8 cellular contexts compared by ENCODE assay signal in genomic region chr12:8078400-8078799, GRCh38. TPM values are rescaled to one million over a fixed set of nuclear protein-coding genes. Genes with fewer than 3 reads are reported as not detected.
DNase-seq lines count a peak whose midpoint lies in the region; ATAC-seq, FAIRE-seq and TF ChIP-seq lines count a peak whose summit lies in the region.

No MANE protein-coding gene starts in this region.

- intact Hi-C loops in heart right ventricle (cut with DNase I) (loop anchor here in 1 of 10 donors (5.0 kb wide), 1 partner anchor 36 kb away; no protein-coding TSS in a partner anchor), right cardiac atrium (cut with DNase I) (no loop called here)

- no peaks in the 10 kb centered on the region for H3K9me3 ChIP-seq in heart right ventricle
- H3K9me3 ChIP-seq in right cardiac atrium (ENCODE audit: control insufficient read depth, low read length) = no peaks in the 10 kb centered on the region

- DNase-seq in heart right ventricle = no peak
- no peak for DNase-seq in right cardiac atrium
- DNase-seq in NCI-H69 (lab: John Stamatoyannopoulos, UW) = peak; percentile 61
- DNase-seq in activated T-cell treated with anti-CD3 and anti-CD28 coated beads, Interleukin-2, amount 50 U/mL, for 48 hours = peak; percentile 41 to 68
- DNase-seq in fibroblast of villous mesenchyme (ENCODE audit: low read depth) = peak; percentile 78
- peak; percentile 49 to 65 for DNase-seq in stimulated activated CD4-positive, alpha-beta T cell treated with anti-CD3 and anti-CD28 coated beads, Interleukin-2, amount 100 ng/mL, for 24 hours
- DNase-seq in GM12891 (ENCODE audit: insufficient read length, low spot score) = no peak

- peaks cover 0 to 3% (median 0%) of the 10 kb centered on the region in 7 donors for H3K27me3 ChIP-seq in heart right ventricle
- H3K27me3 ChIP-seq in right cardiac atrium (ENCODE audit: control insufficient read depth, insufficient read depth) = no peaks in the 10 kb centered on the region

- H3K36me3 ChIP-seq in heart right ventricle = no peaks in the 10 kb centered on the region

- no peak for TF ChIP-seq POLR2A in GM12891 (IDR thresholded peaks at IDR 0.05; ENCODE audit: low read depth, low read length)

- H3K27ac ChIP-seq in heart right ventricle (no peak overlapping the region), right cardiac atrium (ENCODE audit: low read length) (no peak overlapping the region)

- ATAC-seq in heart right ventricle (no peak), right cardiac atrium (no peak), HG02610 (IDR thresholded peaks at IDR 0.05; ENCODE audit: unreplicated experiment) (no peak)

- H3K4me3 ChIP-seq in heart right ventricle = no peak overlapping the region
- H3K4me3 ChIP-seq in right cardiac atrium (ENCODE audit: low read length) = no peak overlapping the region
- no peak overlapping the region for H3K4me3 ChIP-seq in fibroblast of villous mesenchyme (ENCODE audit: low read depth, low read length)

- WGBS in heart right ventricle, 2 donors = 36 to 44% methylated on average over 4 of the region's 4 CpGs
- WGBS in right cardiac atrium = 32% methylated on average over 4 of the region's 4 CpGs

- H3K4me1 ChIP-seq in heart right ventricle = peaks cover 0 to 44% (median 15%) of the 10 kb centered on the region in 9 donors
- no peaks in the 10 kb centered on the region for H3K4me1 ChIP-seq in right cardiac atrium (ENCODE audit: control insufficient read depth, insufficient read depth, low read length)

- no peak for FAIRE-seq in GM12891 (lab: Jason Lieb, UNC)

- peak in 6 of 9 donors; percentile 21 to 46 (median 34) for TF ChIP-seq CTCF in heart right ventricle (IDR thresholded peaks at IDR 0.05)
- peak; percentile 54 for TF ChIP-seq CTCF in fibroblast of villous mesenchyme (IDR thresholded peaks at IDR 0.05; ENCODE audit: insufficient read depth, low read depth, low read length)

TF ChIP-seq in GM12891, 5 proteins besides CTCF, POLR2A, EP300 and RAD21:
- TF ChIP-seq POLR2AphosphoS5 (IDR thresholded peaks at IDR 0.05; ENCODE audit: low read depth, low read length) = no peak
- TF ChIP-seq POU2F2 (IDR thresholded peaks at IDR 0.05; ENCODE audit: low read depth, low read length) = no peak
- TF ChIP-seq TAF1 (IDR thresholded peaks at IDR 0.05; ENCODE audit: low read depth, low read length) = no peak
- no peak for TF ChIP-seq PAX5 (IDR thresholded peaks at IDR 0.05; ENCODE audit: insufficient read depth, low read length, severe bottlenecking)
- TF ChIP-seq SPI1 (IDR thresholded peaks at IDR 0.05; ENCODE audit: low read depth, low read length) = no peak

RNA-seq across cellular contexts. Expression of gene NECAP1, which starts 3.7 kb away (rescaled TPM):
- total RNA-seq in heart right ventricle (10 to 100 TPM; 15.4 to 25.6 (median 19.6) TPM), right cardiac atrium (10 to 100 TPM; 23.1 to 29.6 (median 26.9) TPM), fibroblast of villous mesenchyme (45.1 and 76.4 TPM in 2 replicates)
- polyA plus RNA-seq in heart right ventricle (10 to 100 TPM; 13.9 to 14.2 TPM), right cardiac atrium (19.0 TPM)
- 15.6 TPM for polyA plus RNA-seq in GM12891 (2012; ENCODE audit: low read depth, missing spikeins)

RNA-seq across cellular contexts. Expression of gene C3AR1, which starts 12.2 kb away (rescaled TPM):
- total RNA-seq in heart right ventricle (10 to 100 TPM in 1 of 10 donors, 1 to 10 TPM in 9; 1.1 to 26.5 (median 3.8) TPM), right cardiac atrium (1 to 10 TPM; 6.4 to 9.6 (median 7.4) TPM), fibroblast of villous mesenchyme (under 0.01 TPM in 2 replicates)
- polyA plus RNA-seq in heart right ventricle (1 to 10 TPM; 2.1 to 4.4 TPM), right cardiac atrium (2.4 TPM)
- 0.26 TPM for polyA plus RNA-seq in GM12891 (2012; ENCODE audit: low read depth, missing spikeins)

RNA-seq across cellular contexts. Expression of gene CLEC4A, which starts 45.0 kb away (rescaled TPM):
- total RNA-seq in heart right ventricle (1 to 10 TPM in 4 of 10 donors, under 1 TPM in 1, not detected in 5; 0.39 to 4.9 (median 1.2) TPM), right cardiac atrium (1 to 10 TPM in 3 of 4 donors, under 1 TPM in 1; 0.82 to 1.5 (median 1.1) TPM), fibroblast of villous mesenchyme (under 0.01 and 0.32 TPM in 2 replicates)
- polyA plus RNA-seq in heart right ventricle (1 to 10 TPM in 1 of 2 donors, under 1 TPM in 1; 0.51 to 2.5 TPM), right cardiac atrium (0.75 TPM)
- polyA plus RNA-seq in GM12891 (2012; ENCODE audit: low read depth, missing spikeins) = 5.3 TPM

RNA-seq across cellular contexts. Expression of gene FOXJ2, which starts 45.9 kb away (rescaled TPM):
- total RNA-seq in heart right ventricle (10 to 100 TPM; 22.1 to 29.4 (median 24.6) TPM), right cardiac atrium (10 to 100 TPM; 20.2 to 26.0 (median 22.8) TPM), fibroblast of villous mesenchyme (8.2 and 8.4 TPM in 2 replicates)
- polyA plus RNA-seq in heart right ventricle (1 to 10 TPM; 8.7 to 9.3 TPM), right cardiac atrium (10.0 TPM)
- polyA plus RNA-seq in GM12891 (2012; ENCODE audit: low read depth, missing spikeins) = 3.7 TPM

Comparison
In these comparisons a context has a peak if more than half of its experiments do, and no peak if none do; other contexts are left out.
1. DNase-seq: peak in NCI-H69 (single experiment), activated T-cell treated with anti-CD3 and anti-CD28 coated beads, Interleukin-2, amount 50 U/mL, for 48 hours (2 of 2), fibroblast of villous mesenchyme (single experiment) and stimulated activated CD4-positive, alpha-beta T cell treated with anti-CD3 and anti-CD28 coated beads, Interleukin-2, amount 100 ng/mL, for 24 hours (2 of 2); none in heart right ventricle (0 of 2), right cardiac atrium (0 of 3) and GM12891 (single experiment).